In the genomic region with DNA sequence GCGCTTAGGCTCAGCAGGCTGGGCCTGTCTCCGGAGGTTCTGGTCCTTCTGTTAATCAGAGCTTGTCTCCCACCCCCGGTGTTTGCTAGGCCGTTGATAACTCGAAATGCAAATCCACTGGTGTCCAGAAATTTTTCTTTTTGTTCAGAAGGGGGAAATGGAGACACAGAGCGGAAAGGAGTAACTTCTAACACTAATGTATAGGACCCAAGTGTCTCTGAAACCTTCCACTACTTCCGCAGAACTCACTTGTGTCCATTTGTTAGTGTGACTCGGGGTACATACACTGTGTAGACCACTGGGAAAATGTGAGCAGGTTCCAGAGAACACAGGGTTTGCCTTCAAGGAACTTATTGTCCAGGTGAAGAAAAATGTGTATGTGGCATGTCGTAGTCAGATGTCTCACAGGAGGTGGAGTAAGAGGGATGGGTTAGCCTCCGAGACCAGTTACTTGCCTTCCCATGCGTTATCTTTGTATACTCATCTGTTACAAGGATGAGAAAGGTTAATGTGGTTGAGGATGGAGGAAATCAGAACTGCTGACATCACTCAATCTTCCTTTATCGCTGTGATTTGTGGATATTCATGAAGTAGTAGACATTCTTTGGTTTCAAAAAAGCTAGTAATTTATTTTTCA, we compare ENCODE assay signal across 8 cellular contexts. TPM values are rescaled to one million over a fixed set of nuclear protein-coding genes. Genes with fewer than 3 reads are reported as not detected.
DNase-seq lines count a peak whose midpoint lies in the region; ATAC-seq, FAIRE-seq and TF ChIP-seq lines count a peak whose summit lies in the region.

No MANE protein-coding gene starts in this region.

- peaks cover 65% of the 10 kb centered on the region for H3K79me2 ChIP-seq in DOHH2 (ENCODE audit: control insufficient read depth, low read length)
- H3K79me2 ChIP-seq in neural progenitor cell (ENCODE audit: low read depth) = peaks cover 58% of the 10 kb centered on the region

- ATAC-seq in GM21717 (IDR thresholded peaks at IDR 0.05; ENCODE audit: unreplicated experiment) = peak; percentile 22
- no peak for ATAC-seq in GM21786 (IDR thresholded peaks at IDR 0.05; ENCODE audit: unreplicated experiment)

- peak overlapping the region; percentile 89 for H3K4me2 ChIP-seq in DOHH2 (ENCODE audit: low read length)
- H3K4me2 ChIP-seq in neural progenitor cell = peak overlapping the region; percentile 88

- peak overlapping the region; percentile 89 for H3K9ac ChIP-seq in neural progenitor cell

- FAIRE-seq in urothelium cell line (lab: Jason Lieb, UNC) = no peak

- no peaks in the 10 kb centered on the region for H3K9me2 ChIP-seq in DOHH2 (replicated peaks; ENCODE audit: control insufficient read depth, low read length)

- peaks cover 1% of the 10 kb centered on the region for H3K36me3 Mint-ChIP-seq in neural progenitor cell

- H3K27me3 Mint-ChIP-seq in neural progenitor cell (ENCODE audit: insufficient read depth, low read depth) = no peaks in the 10 kb centered on the region

- H3K27ac ChIP-seq in DOHH2 (ENCODE audit: low read depth, low read length) (peak overlapping the region; percentile 62), neural progenitor cell (peak overlapping the region; percentile 93)

- peak overlapping the region; percentile 89 for H3K27ac Mint-ChIP-seq in neural progenitor cell

- no peaks in the 10 kb centered on the region for H3K27me3 ChIP-seq in DOHH2 (ENCODE audit: control insufficient read depth, low read length)
- H3K27me3 ChIP-seq in neural progenitor cell = no peaks in the 10 kb centered on the region

- H3K4me3 Mint-ChIP-seq in neural progenitor cell = peak overlapping the region; percentile 97

- H3F3A ChIP-seq in DOHH2 (ENCODE audit: control insufficient read depth, insufficient read depth) (no peaks in the 10 kb centered on the region), neural progenitor cell (ENCODE audit: low read depth) (peaks cover 5% of the 10 kb centered on the region)

- peaks cover 30% of the 10 kb centered on the region for H3K4me1 ChIP-seq in DOHH2 (ENCODE audit: control insufficient read depth, low read length)
- H3K4me1 ChIP-seq in neural progenitor cell = peaks cover 14% of the 10 kb centered on the region

- H2AFZ ChIP-seq in neural progenitor cell (replicated peaks) = peak overlapping the region; percentile 97

- H3K9me3 ChIP-seq in DOHH2 (ENCODE audit: control insufficient read depth, insufficient read depth, low read length) = no peaks in the 10 kb centered on the region
- H3K9me3 ChIP-seq in neural progenitor cell (ENCODE audit: low read depth) = no peaks in the 10 kb centered on the region

- H4K20me1 ChIP-seq in DOHH2 (ENCODE audit: control insufficient read depth, insufficient read depth, low read depth, low read length) (peaks cover 17% of the 10 kb centered on the region), neural progenitor cell (ENCODE audit: low read depth) (peaks cover 54% of the 10 kb centered on the region)

- peaks cover 23% of the 10 kb centered on the region for H3K4me1 Mint-ChIP-seq in neural progenitor cell

- H3K9me3 Mint-ChIP-seq in neural progenitor cell = no peaks in the 10 kb centered on the region

- DNase-seq in LoVo (ENCODE audit: low spot score) (peak; percentile 20), activated T-cell treated with anti-CD3 and anti-CD28 coated beads for 4 hours (peak; percentile 14), fibroblast of pulmonary artery (ENCODE audit: low read depth) (peak; percentile 40), neural progenitor cell (ENCODE audit: low spot score) (peak; percentile 3), urothelium cell line (ENCODE audit: low spot score) (no peak)

- H3K4me3 ChIP-seq in DOHH2 (ENCODE audit: low read length) = peak overlapping the region; percentile 99
- peak overlapping the region; percentile 97 for H3K4me3 ChIP-seq in fibroblast of pulmonary artery (replicated peaks; ENCODE audit: low read depth, low read length)
- H3K4me3 ChIP-seq in neural progenitor cell = peak overlapping the region; percentile 99

- TF ChIP-seq CTCF in DOHH2 (IDR thresholded peaks at IDR 0.05; ENCODE audit: low read depth, low read length, poor library complexity, severe bottlenecking) = no peak
- no peak for TF ChIP-seq CTCF in fibroblast of pulmonary artery (IDR thresholded peaks at IDR 0.05; ENCODE audit: low read length, missing control alignments)
- TF ChIP-seq CTCF in neural progenitor cell (IDR thresholded peaks at IDR 0.05) = no peak

- H3K36me3 ChIP-seq in DOHH2 (ENCODE audit: control insufficient read depth, low read length) = peaks cover 24% of the 10 kb centered on the region
- no peaks in the 10 kb centered on the region for H3K36me3 ChIP-seq in neural progenitor cell

RNA-seq across cellular contexts. Expression of a gene that starts 0.8 kb away (rescaled TPM):
- 97.8 and 112 TPM in 2 replicates for total RNA-seq in neural progenitor cell (ENCODE audit: low replicate concordance)

RNA-seq across cellular contexts. Expression of a gene that starts 7.3 kb away (rescaled TPM):
- total RNA-seq in neural progenitor cell (ENCODE audit: low replicate concordance) = 40.1 and 47.5 TPM in 2 replicates

RNA-seq across cellular contexts. Expression of a gene that starts 34.4 kb away (rescaled TPM):
- 35.7 and 100 TPM in 2 replicates for total RNA-seq in neural progenitor cell (ENCODE audit: low replicate concordance)

RNA-seq across cellular contexts. Expression of a gene that starts 42.0 kb away (rescaled TPM):
- total RNA-seq in neural progenitor cell (ENCODE audit: low replicate concordance) = 28.2 and 29.0 TPM in 2 replicates

RNA-seq across cellular contexts. Expression of a gene that starts 45.8 kb away (rescaled TPM):
- 0.62 TPM in 1 of 2 replicates, not detected in the other for total RNA-seq in neural progenitor cell (ENCODE audit: low replicate concordance)
